In the genomic region with DNA sequence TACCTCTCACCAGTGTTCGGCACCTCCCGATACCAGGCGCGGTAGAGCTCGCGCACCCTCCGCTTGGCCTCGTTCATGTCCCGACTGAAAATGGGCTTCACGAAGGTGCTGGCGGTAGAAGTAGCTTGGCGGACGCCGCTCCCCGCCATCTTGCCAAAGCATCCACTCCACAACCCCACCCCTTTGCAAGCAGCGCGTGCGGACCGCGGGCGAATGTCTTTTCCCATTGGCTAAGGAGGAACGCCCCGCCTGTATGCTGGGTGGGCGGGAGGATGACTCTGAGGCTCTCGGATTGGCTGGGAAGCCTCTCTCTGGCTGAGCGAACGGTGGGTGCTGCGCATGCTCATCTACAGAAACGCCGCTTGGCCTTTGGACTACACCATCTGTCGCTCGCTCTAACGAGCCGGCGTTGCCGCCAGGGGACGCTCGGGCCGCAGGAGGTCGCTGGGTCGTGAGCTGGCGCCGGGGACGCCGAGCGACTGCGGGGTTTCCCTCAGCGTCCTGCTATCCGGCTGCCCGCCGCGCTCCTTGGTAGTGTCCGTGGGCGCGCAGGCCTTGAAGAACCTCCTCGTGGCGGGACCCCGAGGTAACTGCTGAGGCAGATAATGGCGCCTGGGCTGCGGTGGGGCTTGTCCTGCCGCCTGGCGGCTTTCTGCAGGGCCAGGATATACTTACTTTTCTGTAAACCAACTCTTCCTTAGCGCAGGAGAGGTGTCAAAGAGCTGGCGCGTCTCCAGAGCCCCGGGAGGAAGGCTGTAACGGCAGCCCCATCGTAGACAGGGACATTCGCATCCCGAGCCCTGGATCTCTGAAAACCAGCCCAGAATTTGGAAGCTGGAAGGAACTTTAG, we compare ENCODE assay signal across 8 cellular contexts. TPM values are rescaled to one million over a fixed set of nuclear protein-coding genes. Genes with fewer than 3 reads are reported as not detected.
DNase-seq lines count a peak whose midpoint lies in the region; ATAC-seq, FAIRE-seq and TF ChIP-seq lines count a peak whose summit lies in the region.

A gene (minus strand): TSS at position 177 of the 850 bp plus-strand sequence. CDS start 28 bp downstream, at position 149.

- TF ChIP-seq CTCF in VCaP (conservative IDR thresholded peaks at IDR 0.05), result peak; percentile 94
- TF ChIP-seq CTCF in mammary epithelial cell (conservative IDR thresholded peaks at IDR 0.05 in 1 of 2, IDR thresholded peaks at IDR 0.05 in 1 of 2; ENCODE audit: extremely low read depth in 1 of 2, insufficient read depth in 1 of 2, low read depth in 1 of 2, low read length in 2 of 2), result peak; percentile 81 to 99

- H3K79me2 ChIP-seq in ACC112 (ENCODE audit: control insufficient read depth, insufficient read depth, low read length, unreplicated experiment) (peaks cover 12% of the 10 kb centered on the region), mammary epithelial cell (ENCODE audit: insufficient read depth, low read length) (peaks cover 29% of the 10 kb centered on the region)

- H3K4me2 ChIP-seq in mammary epithelial cell (ENCODE audit: insufficient read depth, low read depth, low read length), result peak within 1 kb of the TSS; percentile 92

- 1% methylated on average over 24 of the region's 70 CpGs for WGBS in mammary epithelial cell (ENCODE audit: low coverage, missing lambda C conversion rate)
- 0% methylated on average over 63 to 70 of the region's 70 CpGs for WGBS in small intestine, 3 donors

- DNase-seq in NCI-H2196 (lab: John Stamatoyannopoulos, UW; ENCODE audit: unreplicated experiment) (peak; percentile 99), mammary epithelial cell (peak; percentile 99), small intestine (peak; percentile 99)

- intact Hi-C loops in mammary epithelial cell (cut with micrococcal nuclease), result loop anchor here (1.0 to 10.0 kb wide), 8 partner anchors 71 to 384 kb away; no protein-coding TSS in a partner anchor

- H3K4me1 ChIP-seq in ACC112 (ENCODE audit: control insufficient read depth, insufficient read depth, low read length, unreplicated experiment) (peaks cover 3% of the 10 kb centered on the region), mammary epithelial cell (ENCODE audit: insufficient read depth, low read length) (no peaks in the 10 kb centered on the region), iPS-20b (ENCODE audit: insufficient read depth, low read length) (no peaks in the 10 kb centered on the region; the same call in 1 of the 2 replicates), small intestine (ENCODE audit: control insufficient read depth in 2 of 2, insufficient read depth in 1 of 2, low read depth in 1 of 2, low read length in 1 of 2) (peaks cover 2 to 6% of the 10 kb centered on the region in 2 donors)

- H3K9ac ChIP-seq in mammary epithelial cell (ENCODE audit: insufficient read depth, low read length) (peak within 1 kb of the TSS; percentile 91), iPS-20b (ENCODE audit: low read depth, low read length) (peak within 1 kb of the TSS; percentile 98)

- H3K27me3 ChIP-seq in ACC112 (ENCODE audit: insufficient read depth, low read length) (no peaks in the 10 kb centered on the region), mammary epithelial cell (ENCODE audit: insufficient read depth, low read length) (no peaks in the 10 kb centered on the region), iPS-20b (ENCODE audit: insufficient read depth, low read length) (peaks cover 9% of the 10 kb centered on the region; the same call in 1 of the 2 replicates), small intestine (ENCODE audit: control insufficient read depth in 2 of 2, insufficient read depth in 2 of 2, low read length in 2 of 2) (no peaks in the 10 kb centered on the region)

- H3K9me3 ChIP-seq in mammary epithelial cell (replicated peaks; ENCODE audit: insufficient read depth, low read length), result peaks cover 3% of the 10 kb centered on the region
- H3K9me3 ChIP-seq in iPS-20b (ENCODE audit: insufficient read depth, low read depth, low read length), result no peaks in the 10 kb centered on the region
- H3K9me3 ChIP-seq in small intestine (ENCODE audit: control insufficient read depth, low read depth), result no peaks in the 10 kb centered on the region

- H3K36me3 ChIP-seq in ACC112 (ENCODE audit: insufficient read depth, low read length), result no peaks in the 10 kb centered on the region
- peaks cover 8% of the 10 kb centered on the region for H3K36me3 ChIP-seq in mammary epithelial cell (ENCODE audit: insufficient read depth, low read length)
- peaks cover 23% of the 10 kb centered on the region for H3K36me3 ChIP-seq in iPS-20b (ENCODE audit: insufficient read depth, low read depth, low read length)
- peaks cover 0 to 2% of the 10 kb centered on the region in 2 donors for H3K36me3 ChIP-seq in small intestine (ENCODE audit: control insufficient read depth in 2 of 2, insufficient read depth in 2 of 2, low read length in 2 of 2)

- peak within 1 kb of the TSS; percentile 98 for H2AFZ ChIP-seq in ACC112 (ENCODE audit: low read length, unreplicated experiment)
- H2AFZ ChIP-seq in mammary epithelial cell (ENCODE audit: low read depth, low read length), result peak within 1 kb of the TSS; percentile 92

- ATAC-seq in GM18867 (IDR thresholded peaks at IDR 0.05; ENCODE audit: unreplicated experiment), result peak; percentile 91
- ATAC-seq in HG03108 (IDR thresholded peaks at IDR 0.05; ENCODE audit: unreplicated experiment), result peak; percentile 97

- in situ Hi-C loops in mammary epithelial cell (cut with MboI; ENCODE audit: low sequenced_read_pairs in 2 of 2), result no loop called here

- peak within 1 kb of the TSS; percentile 90 for H3K27ac ChIP-seq in ACC112 (ENCODE audit: low read depth, low read length)
- peak within 1 kb of the TSS; percentile 95 for H3K27ac ChIP-seq in VCaP
- H3K27ac ChIP-seq in mammary epithelial cell (ENCODE audit: insufficient read depth, low read depth, low read length), result peak within 1 kb of the TSS; percentile 89
- peak within 1 kb of the TSS; percentile 98 for H3K27ac ChIP-seq in iPS-20b (ENCODE audit: low read length)
- peak within 1 kb of the TSS; percentile 98 to 99 for H3K27ac ChIP-seq in small intestine (ENCODE audit: low read depth in 1 of 2, low read length in 1 of 2)

- peak within 1 kb of the TSS; percentile 98 for H3K4me3 ChIP-seq in ACC112 (ENCODE audit: low read depth, low read length)
- H3K4me3 ChIP-seq in mammary epithelial cell (replicated peaks in 1 of 3; ENCODE audit: insufficient read depth in 1 of 3, low read depth in 2 of 3, low read length in 3 of 3), result peak within 1 kb of the TSS; percentile 66 to 92 (median 82)
- H3K4me3 ChIP-seq in iPS-20b (ENCODE audit: low read length), result peak within 1 kb of the TSS; percentile 100
- H3K4me3 ChIP-seq in small intestine (ENCODE audit: low read depth in 1 of 2, low read length in 2 of 2), result peak within 1 kb of the TSS; percentile 82 to 90

- H4K20me1 ChIP-seq in mammary epithelial cell (ENCODE audit: insufficient read depth, low read length), result no peaks in the 10 kb centered on the region

- no peak for FAIRE-seq in small intestine (lab: Jason Lieb, UNC)

- BruUV-seq in mammary epithelial cell (replicated peaks; lab: Mats Ljungman, UMichigan), result no TSS peak

- CTCF ChIA-PET in mammary epithelial cell (lab: Charles Lee; ENCODE audit: low non-redundant PET), result interaction anchor here (0.6 to 1.2 kb wide), 15 partner anchors 12 to 399 kb away, joined by 3 to 24 read pairs (median 5); no protein-coding TSS in a partner anchor

- dilution Hi-C loops in mammary epithelial cell (cut with HindIII; ENCODE audit: low sequenced_read_pairs), result no loop called here

RNA-seq across cellular contexts. Expression of the gene that starts here (rescaled TPM):
- total RNA-seq in mammary epithelial cell, result 10 to 100 TPM; 32.2 to 98.7 TPM
- polyA plus RNA-seq in mammary epithelial cell (57.6 TPM), small intestine (100 to 1,000 TPM; 128 to 258 (median 174) TPM)
- 32.3 TPM for polyA minus RNA-seq in mammary epithelial cell

Comparison
In these comparisons a context has a peak if more than half of its experiments do, and no peak if none do; other contexts are left out.
1. Peak in every context shown above with its lines: DNase-seq, ATAC-seq, H3K4me3 ChIP-seq and H3K27ac ChIP-seq.